In the genomic region with DNA sequence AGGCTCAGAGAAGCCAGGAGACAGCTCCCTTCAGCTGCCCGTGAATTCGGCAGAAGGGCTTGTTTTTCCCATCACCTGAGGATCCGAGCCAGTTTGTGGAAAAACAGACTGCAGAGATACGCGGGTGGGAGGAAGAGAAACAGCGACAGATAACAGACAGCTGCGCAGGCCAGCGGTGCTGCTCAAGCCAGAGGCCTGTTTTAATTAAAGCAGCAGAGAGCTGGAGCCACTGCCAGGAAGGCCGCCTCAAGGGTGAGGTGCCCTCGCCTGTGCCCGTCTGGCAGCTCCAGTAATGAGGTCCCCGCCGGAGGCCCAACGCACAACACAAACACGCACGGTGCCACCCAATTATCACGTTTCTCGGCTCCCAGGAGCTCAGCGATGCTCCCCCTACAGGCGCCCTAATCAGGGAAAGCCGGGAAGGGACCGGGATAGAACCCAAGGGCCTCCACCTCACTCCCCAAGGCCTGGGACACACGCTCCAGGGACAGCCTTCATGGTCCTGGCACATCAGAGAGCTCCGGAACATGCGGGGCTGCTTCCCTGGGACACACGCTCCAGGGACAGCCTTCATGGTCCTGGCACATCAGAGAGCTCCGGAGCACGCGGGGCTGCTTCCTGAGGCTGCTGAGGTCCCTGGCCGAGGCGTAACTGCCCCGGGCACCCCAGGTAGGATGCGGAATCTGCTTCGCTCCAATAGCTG, we compare ENCODE assay signal across 1 cellular context.
TF ChIP-seq lines count a peak whose summit lies in the region.

No MANE protein-coding gene starts in this region.

TF ChIP-seq in H1, 55 proteins besides CTCF, POLR2A, EP300 and RAD21:
- TF ChIP-seq SIX5 (IDR thresholded peaks at IDR 0.05; ENCODE audit: low read depth, low read length) (no peak), TBP (IDR thresholded peaks at IDR 0.05; ENCODE audit: low read depth, low read length) (peak; percentile 78), YY1 (IDR thresholded peaks at IDR 0.05; ENCODE audit: low read depth, low read length) (0 out of 2 replicates have a peak, but pooled peaks have one; percentile 19)
TF ChIP-seq in H1: peak in this region for 2.
